In the genomic region with DNA sequence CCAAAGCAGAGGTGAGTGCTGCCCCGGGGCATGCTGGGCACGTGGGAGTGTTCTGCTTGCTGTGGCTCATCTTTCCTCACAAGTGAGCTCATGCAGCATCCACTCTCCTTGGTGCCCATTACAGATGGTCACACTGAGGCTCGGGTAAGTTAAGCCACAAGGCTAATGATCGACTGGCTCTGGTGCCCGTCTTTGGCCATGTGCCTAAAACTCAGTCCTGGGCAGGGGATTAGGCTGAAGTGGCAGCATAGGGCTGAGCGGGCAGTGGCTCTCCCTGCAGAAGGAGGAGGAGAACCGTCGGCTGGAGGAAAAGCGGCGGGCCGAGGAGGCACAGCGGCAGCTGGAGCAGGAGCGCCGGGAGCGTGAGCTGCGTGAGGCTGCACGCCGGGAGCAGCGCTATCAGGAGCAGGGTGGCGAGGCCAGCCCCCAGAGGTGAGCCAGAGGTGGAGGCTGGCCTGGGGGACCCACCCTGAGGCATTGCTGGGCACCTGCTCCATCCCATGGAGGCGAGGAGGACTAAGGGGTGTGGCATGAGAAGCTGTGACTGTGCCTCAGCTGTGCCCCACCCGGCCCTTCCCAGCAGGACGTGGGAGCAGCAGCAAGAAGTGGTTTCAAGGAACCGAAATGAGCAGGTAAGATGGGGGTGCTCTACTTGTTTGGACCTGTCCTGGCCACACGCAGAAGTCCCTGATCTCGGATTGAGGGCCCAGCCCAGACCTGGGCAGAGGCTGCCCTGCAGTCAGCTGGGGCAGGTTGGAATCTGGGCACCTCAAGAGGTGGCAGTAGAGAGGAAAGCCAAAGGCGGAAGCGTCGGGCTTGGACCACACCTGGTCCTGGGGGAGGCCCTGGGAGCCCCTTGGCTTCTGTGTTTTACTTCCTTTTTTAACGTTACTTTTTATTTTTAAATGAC, we compare ENCODE assay signal across 17 cellular contexts. TPM values are rescaled to one million over a fixed set of nuclear protein-coding genes. Genes with fewer than 3 reads are reported as not detected.
DNase-seq lines count a peak whose midpoint lies in the region; ATAC-seq, FAIRE-seq and TF ChIP-seq lines count a peak whose summit lies in the region.
"Had no signal": no experiment of that assay in that cellular context is flagged by ENCODE, and none has a peak within 500 bp of the region (broad histone marks: within the 10 kb centered on the region; RNA-seq: fewer than 3 reads in every experiment).

No MANE protein-coding gene starts in this region.

- intact Hi-C loops in left ventricle myocardium inferior (cut with micrococcal nuclease): no loop called here
- intact Hi-C loops in activated B cell treated with CpG ODN at 0.5 μM for 24 hours (cut with micrococcal nuclease): no loop called here
- intact Hi-C loops in HepG2 (cut with micrococcal nuclease; ENCODE audit: unreplicated experiment): no loop called here
- intact Hi-C loops in lower leg skin (cut with DNase I; ENCODE audit: low total_unique reads): no loop called here

- H3K4me2 ChIP-seq in HepG2 (ENCODE audit: low read depth, low read length): no peak overlapping the region

- no peak for TF ChIP-seq EP300 in HepG2 (IDR thresholded peaks at IDR 0.05; ENCODE audit: low read depth in 2 of 2, low read length in 2 of 2)
- TF ChIP-seq EP300 in HepG2 (CRISPR knock-in tag; IDR thresholded peaks at IDR 0.05; ENCODE audit: borderline replicate concordance): no peak
- TF ChIP-seq EP300 in upper lobe of left lung (IDR thresholded peaks at IDR 0.05): no peak

- no peak for TF ChIP-seq RAD21 in HepG2 (CRISPR knock-in tag; IDR thresholded peaks at IDR 0.05)

- H3K36me3 ChIP-seq in left ventricle myocardium inferior: peaks cover 73% of the 10 kb centered on the region
- H3K36me3 ChIP-seq in right atrium auricular region: peaks cover 76% of the 10 kb centered on the region
- H3K36me3 ChIP-seq in HepG2 (replicated peaks in 1 of 2; ENCODE audit: control insufficient read depth in 1 of 2, insufficient read depth in 2 of 2, low read length in 2 of 2): peaks cover 26 to 53% of the 10 kb centered on the region in 2 experiments
- peaks cover 44 to 93% (median 82%) of the 10 kb centered on the region in 4 donors for H3K36me3 ChIP-seq in upper lobe of left lung

- in situ Hi-C loops in HepG2 (cut with HindIII; ENCODE audit: extremely low pct_ligation_motif_present, low pct_unique_long_range_greater_than_20kb): no loop called here

- TF ChIP-seq POLR2A in HepG2 (IDR thresholded peaks at IDR 0.05; ENCODE audit: insufficient read depth in 1 of 2, low read depth in 2 of 2, low read length in 2 of 2): no peak
- TF ChIP-seq POLR2A in upper lobe of left lung (IDR thresholded peaks at IDR 0.05): no peak
- no peak for TF ChIP-seq POLR2A in lower leg skin (IDR thresholded peaks at IDR 0.05)

- peaks cover 90% of the 10 kb centered on the region for H3K36me3 Mint-ChIP-seq in activated B cell treated with CpG ODN at 0.5 μM for 24 hours (ENCODE audit: low read depth)

- H3K9ac ChIP-seq in HepG2 (ENCODE audit: insufficient read depth, low read depth, low read length): no peak overlapping the region

- no peaks in the 10 kb centered on the region for H3K27me3 Mint-ChIP-seq in activated B cell treated with CpG ODN at 0.5 μM for 24 hours
- H3K27me3 Mint-ChIP-seq: type B pancreatic cell had no signal

- no peak overlapping the region for H3K4me3 ChIP-seq in left ventricle myocardium inferior
- H3K4me3 ChIP-seq in right atrium auricular region: no peak overlapping the region
- H3K4me3 ChIP-seq in HepG2 (replicated peaks in 1 of 3; ENCODE audit: insufficient read depth in 1 of 3, low read depth in 2 of 3, low read length in 3 of 3): no peak overlapping the region
- H3K4me3 ChIP-seq in upper lobe of left lung: no peak overlapping the region
- H3K4me3 ChIP-seq in lower leg skin (ENCODE audit: low read depth, poor library complexity, severe bottlenecking): no peak overlapping the region
- H3K4me3 ChIP-seq: prostate gland had no signal

- no peak overlapping the region for H2AFZ ChIP-seq in HepG2 (ENCODE audit: low read length)

- CTCF ChIA-PET in activated B cell treated with CpG ODN at 0.5 μM for 24 hours (lab: Charles Lee) (no interaction called here), HepG2 (lab: Yijun Ruan, JAX; ENCODE audit: low intra/inter-chr PET ratio, low total read pairs) (no interaction called here)

- peaks cover 54% of the 10 kb centered on the region for H3K4me1 ChIP-seq in left ventricle myocardium inferior
- peaks cover 0 to 35% of the 10 kb centered on the region in 2 donors for H3K4me1 ChIP-seq in right atrium auricular region
- H3K4me1 ChIP-seq in HepG2 (ENCODE audit: insufficient read depth, low read length): peaks cover 12% of the 10 kb centered on the region
- no peaks in the 10 kb centered on the region for H3K4me1 ChIP-seq in upper lobe of left lung
- H3K4me1 ChIP-seq: prostate gland had no signal

- POLR2A ChIA-PET in activated B cell treated with CpG ODN at 0.5 μM for 24 hours (lab: Charles Lee): interaction anchor here (0.6 to 2.9 kb wide), 11 partner anchors 9 to 143 kb away, joined by 3 to 37 read pairs (median 5); a partner anchor contains a TSS
- POLR2A ChIA-PET in HepG2 (lab: Yijun Ruan, JAX): no interaction called here

- no peak for TF ChIP-seq CTCF in left ventricle myocardium inferior (IDR thresholded peaks at IDR 0.05; ENCODE audit: borderline replicate concordance)
- no peak for TF ChIP-seq CTCF in right atrium auricular region (IDR thresholded peaks at IDR 0.05)
- no peak for TF ChIP-seq CTCF in activated B cell treated with CpG ODN at 0.5 μM for 24 hours (IDR thresholded peaks at IDR 0.05)
- TF ChIP-seq CTCF in HepG2 (CRISPR knock-in tag; IDR thresholded peaks at IDR 0.05): no peak
- TF ChIP-seq CTCF in upper lobe of left lung (IDR thresholded peaks at IDR 0.05): no peak
- TF ChIP-seq CTCF in lower leg skin (IDR thresholded peaks at IDR 0.05): no peak

- H3K9me3 ChIP-seq in left ventricle myocardium inferior (replicated peaks) (no peaks in the 10 kb centered on the region), right atrium auricular region (no peaks in the 10 kb centered on the region), HepG2 (ENCODE audit: low read length) (no peaks in the 10 kb centered on the region), upper lobe of left lung (no peaks in the 10 kb centered on the region)
- H3K9me3 ChIP-seq: prostate gland had no signal

- H4K20me1 ChIP-seq in HepG2 (ENCODE audit: insufficient read depth, low read length): no peaks in the 10 kb centered on the region

- ATAC-seq in activated B cell treated with CpG ODN at 0.5 μM for 24 hours (ENCODE audit: low read depth) (peak; percentile 56), HepG2 (no peak), upper lobe of left lung (ENCODE audit: low FRiP score in 2 of 2) (no peak), HG03280 (IDR thresholded peaks at IDR 0.05; ENCODE audit: unreplicated experiment) (no peak)

- peak overlapping the region; percentile 98 for H3K27ac Mint-ChIP-seq in activated B cell treated with CpG ODN at 0.5 μM for 24 hours
- H3K27ac Mint-ChIP-seq: type B pancreatic cell had no signal

- H3K27me3 ChIP-seq in left ventricle myocardium inferior (ENCODE audit: low read depth): no peaks in the 10 kb centered on the region
- no peaks in the 10 kb centered on the region for H3K27me3 ChIP-seq in right atrium auricular region
- no peaks in the 10 kb centered on the region for H3K27me3 ChIP-seq in HepG2 (ENCODE audit: control insufficient read depth in 1 of 2, insufficient read depth in 2 of 2, low read length in 2 of 2)
- no peaks in the 10 kb centered on the region for H3K27me3 ChIP-seq in upper lobe of left lung

- peaks cover 75% of the 10 kb centered on the region for H3K4me1 Mint-ChIP-seq in activated B cell treated with CpG ODN at 0.5 μM for 24 hours

- H3K79me2 ChIP-seq in HepG2 (ENCODE audit: insufficient read depth, low read length): no peaks in the 10 kb centered on the region

- H3K9me3 Mint-ChIP-seq in activated B cell treated with CpG ODN at 0.5 μM for 24 hours: no peaks in the 10 kb centered on the region
- H3K9me3 Mint-ChIP-seq: type B pancreatic cell had no signal

- peak overlapping the region; percentile 82 for H3K4me3 Mint-ChIP-seq in activated B cell treated with CpG ODN at 0.5 μM for 24 hours
- H3K4me3 Mint-ChIP-seq: type B pancreatic cell had no signal

- no TSS peak for BruUV-seq in HepG2 (replicated peaks; lab: Mats Ljungman, UMichigan)

- DNase-seq in left ventricle myocardium inferior: peak; percentile 8
- no peak for DNase-seq in right atrium auricular region (ENCODE audit: low spot score)
- DNase-seq in activated B cell treated with CpG ODN at 0.5 μM for 24 hours: peak; percentile 44
- DNase-seq in HepG2 (ENCODE audit: low spot score): no peak
- DNase-seq in upper lobe of left lung: peak; percentile 19 to 66
- DNase-seq in lower leg skin (ENCODE audit: low spot score in 2 of 2): no peak
- DNase-seq in NOMO-1 treated with dmso at 0.1 percent for 144 hours (lab: John Stamatoyannopoulos, UW; ENCODE audit: unreplicated experiment): no peak
- DNase-seq: activated naive CD4-positive, alpha-beta T cell treated with Interleukin-2 at 50 U/mL for 16 hours; cortex of kidney; glutamatergic neuron; NCI-H2227 treated with DMSO at 0.1 percent for 48 hours had no signal

- FAIRE-seq in HepG2 (lab: Jason Lieb, UNC): no peak
- FAIRE-seq: H54 had no signal

- no peak overlapping the region for H3K27ac ChIP-seq in left ventricle myocardium inferior (replicated peaks)
- peak overlapping the region in 1 of 2 donors; percentile 6 for H3K27ac ChIP-seq in right atrium auricular region
- no peak overlapping the region for H3K27ac ChIP-seq in HepG2 (ENCODE audit: extremely low read length, insufficient read depth, low read length)
- H3K27ac ChIP-seq in upper lobe of left lung: no peak overlapping the region
- H3K27ac ChIP-seq: prostate gland, VCaP had no signal

- 97% methylated on average over 28 of the region's 30 CpGs for WGBS in HepG2 (ENCODE audit: low lambda C conversion rate)
- 92% methylated on average over 23 to 30 of the region's 30 CpGs for WGBS in upper lobe of left lung, 2 donors
- 75 to 82% methylated on average over 25 to 30 of the region's 30 CpGs for WGBS in lower leg skin, 2 donors

RNA-seq across cellular contexts. Expression of a gene that starts 7.3 kb away (rescaled TPM):
- total RNA-seq in left ventricle myocardium inferior (671 TPM), right atrium auricular region (1,000 to 10,000 TPM in 1 of 2 donors, 100 to 1,000 TPM in 1; 680 to 2,809 TPM), activated B cell treated with CpG ODN at 0.5 μM for 24 hours (1.1 and 1.2 TPM in 2 replicates), HepG2 (2016; rRNA removed; fragmentation: Illumina TruSeq; extraction: Trizol) (0.22 TPM in 1 of 2 replicates, not detected in the other), upper lobe of left lung (under 1 TPM in 4 of 6 donors, not detected in 2; 0.26 to 0.91 (median 0.75) TPM), lower leg skin (1 to 10 TPM in 3 of 4 donors, under 1 TPM in 1; 0.75 to 7.9 (median 3.6) TPM)
- not detected in 2 replicates for total RNA-seq in HepG2 (2016; cell fraction: cytosol; rRNA removed; fragmentation: Illumina TruSeq; extraction: Trizol; ENCODE audit: low read depth)
- not detected in 2 replicates for total RNA-seq in HepG2 (2016; cell fraction: insoluble cytoplasmic fraction; rRNA removed; fragmentation: Illumina TruSeq; extraction: Trizol)
- total RNA-seq in HepG2 (2016; cell fraction: membrane; rRNA removed; fragmentation: Illumina TruSeq; extraction: Trizol): not detected in 2 replicates
- total RNA-seq in HepG2 (2016; cell fraction: nucleus; rRNA removed; fragmentation: Illumina TruSeq; extraction: Trizol): not detected in 2 replicates
- 0.18 TPM in 1 of 2 replicates, not detected in the other for polyA plus RNA-seq in HepG2 (2011; rRNA removed)
- polyA plus RNA-seq in HepG2 (2011; cell fraction: cytosol; rRNA removed): 0.13 TPM in 1 of 2 replicates, not detected in the other
- polyA plus RNA-seq in HepG2 (2011; cell fraction: nucleus; rRNA removed): 1.5 and 1.9 TPM in 2 replicates
- 0.35 and 0.49 TPM in 2 replicates for polyA plus RNA-seq in HepG2 (2012)
- polyA plus RNA-seq in HepG2 (2016; cell fraction: cytosol; fragmentation: Illumina TruSeq; extraction: Trizol; ENCODE audit: low read depth): not detected in 2 replicates
- polyA plus RNA-seq in HepG2 (2016; cell fraction: insoluble cytoplasmic fraction; fragmentation: Illumina TruSeq; extraction: Trizol; ENCODE audit: low read depth): not detected in 2 replicates
- not detected in 2 replicates for polyA plus RNA-seq in HepG2 (2016; cell fraction: membrane; fragmentation: Illumina TruSeq; extraction: Trizol; ENCODE audit: low read depth)
- not detected in 2 replicates for polyA plus RNA-seq in HepG2 (2016; cell fraction: nucleus; fragmentation: Illumina TruSeq; extraction: Trizol; ENCODE audit: insufficient read depth, low read depth)
- 0.19 and 0.24 TPM in 2 replicates for polyA minus RNA-seq in HepG2 (2011; rRNA and poly(A)+ RNA removed; ENCODE audit: low replicate concordance)
- not detected in 2 replicates for polyA minus RNA-seq in HepG2 (2011; cell fraction: cytosol; rRNA and poly(A)+ RNA removed)
- polyA minus RNA-seq in HepG2 (2011; cell fraction: nucleus; rRNA and poly(A)+ RNA removed): 0.62 and 0.90 TPM in 2 replicates

RNA-seq across cellular contexts. Expression of a gene that starts 13.6 kb away (rescaled TPM):
- total RNA-seq in left ventricle myocardium inferior: 33.1 TPM
- 10 to 100 TPM; 31.4 to 66.2 TPM for total RNA-seq in right atrium auricular region
- 198 and 210 TPM in 2 replicates for total RNA-seq in activated B cell treated with CpG ODN at 0.5 μM for 24 hours
- 35.1 and 35.4 TPM in 2 replicates for total RNA-seq in HepG2 (2016; rRNA removed; fragmentation: Illumina TruSeq; extraction: Trizol)
- total RNA-seq in HepG2 (2016; cell fraction: cytosol; rRNA removed; fragmentation: Illumina TruSeq; extraction: Trizol; ENCODE audit: low read depth): 6.3 and 6.7 TPM in 2 replicates
- 30.6 and 36.6 TPM in 2 replicates for total RNA-seq in HepG2 (2016; cell fraction: insoluble cytoplasmic fraction; rRNA removed; fragmentation: Illumina TruSeq; extraction: Trizol)
- 14.7 and 15.9 TPM in 2 replicates for total RNA-seq in HepG2 (2016; cell fraction: membrane; rRNA removed; fragmentation: Illumina TruSeq; extraction: Trizol)
- 17.2 and 21.8 TPM in 2 replicates for total RNA-seq in HepG2 (2016; cell fraction: nucleus; rRNA removed; fragmentation: Illumina TruSeq; extraction: Trizol)
- 20.8 and 29.0 TPM in 2 replicates for polyA plus RNA-seq in HepG2 (2011; rRNA removed)
- polyA plus RNA-seq in HepG2 (2011; cell fraction: cytosol; rRNA removed): 15.5 and 19.5 TPM in 2 replicates
- polyA plus RNA-seq in HepG2 (2011; cell fraction: nucleus; rRNA removed): 72.9 and 82.9 TPM in 2 replicates
- 17.6 and 18.9 TPM in 2 replicates for polyA plus RNA-seq in HepG2 (2012)
- polyA plus RNA-seq in HepG2 (2016; cell fraction: cytosol; fragmentation: Illumina TruSeq; extraction: Trizol; ENCODE audit: low read depth): 5.0 and 5.7 TPM in 2 replicates
- polyA plus RNA-seq in HepG2 (2016; cell fraction: insoluble cytoplasmic fraction; fragmentation: Illumina TruSeq; extraction: Trizol; ENCODE audit: low read depth): 31.8 and 36.6 TPM in 2 replicates
- 10.1 and 10.8 TPM in 2 replicates for polyA plus RNA-seq in HepG2 (2016; cell fraction: membrane; fragmentation: Illumina TruSeq; extraction: Trizol; ENCODE audit: low read depth)
- polyA plus RNA-seq in HepG2 (2016; cell fraction: nucleus; fragmentation: Illumina TruSeq; extraction: Trizol; ENCODE audit: insufficient read depth, low read depth): 26.3 and 34.3 TPM in 2 replicates
- 51.2 and 89.6 TPM in 2 replicates for polyA minus RNA-seq in HepG2 (2011; rRNA and poly(A)+ RNA removed; ENCODE audit: low replicate concordance)
- polyA minus RNA-seq in HepG2 (2011; cell fraction: cytosol; rRNA and poly(A)+ RNA removed): 10.0 and 13.2 TPM in 2 replicates
- polyA minus RNA-seq in HepG2 (2011; cell fraction: nucleus; rRNA and poly(A)+ RNA removed): 31.3 and 34.3 TPM in 2 replicates
- total RNA-seq in upper lobe of left lung: 100 to 1,000 TPM in 5 of 6 donors, 10 to 100 TPM in 1; 81.8 to 169 (median 130) TPM
- 100 to 1,000 TPM in 3 of 4 donors, 10 to 100 TPM in 1; 81.3 to 122 (median 106) TPM for total RNA-seq in lower leg skin

RNA-seq across cellular contexts. Expression of a gene that starts 24.2 kb away (rescaled TPM):
- total RNA-seq in left ventricle myocardium inferior: 12.4 TPM
- total RNA-seq in right atrium auricular region: 10 to 100 TPM; 18.5 to 31.3 TPM
- total RNA-seq in activated B cell treated with CpG ODN at 0.5 μM for 24 hours: 53.0 and 69.7 TPM in 2 replicates
- total RNA-seq in HepG2 (2016; rRNA removed; fragmentation: Illumina TruSeq; extraction: Trizol): 2.4 and 5.2 TPM in 2 replicates
- 1.4 and 2.1 TPM in 2 replicates for total RNA-seq in HepG2 (2016; cell fraction: cytosol; rRNA removed; fragmentation: Illumina TruSeq; extraction: Trizol; ENCODE audit: low read depth)
- total RNA-seq in HepG2 (2016; cell fraction: insoluble cytoplasmic fraction; rRNA removed; fragmentation: Illumina TruSeq; extraction: Trizol): 2.6 and 4.6 TPM in 2 replicates
- total RNA-seq in HepG2 (2016; cell fraction: membrane; rRNA removed; fragmentation: Illumina TruSeq; extraction: Trizol): 2.7 and 2.8 TPM in 2 replicates
- total RNA-seq in HepG2 (2016; cell fraction: nucleus; rRNA removed; fragmentation: Illumina TruSeq; extraction: Trizol): 7.3 and 9.5 TPM in 2 replicates
- polyA plus RNA-seq in HepG2 (2011; rRNA removed): 5.4 and 6.6 TPM in 2 replicates
- 2.2 and 3.1 TPM in 2 replicates for polyA plus RNA-seq in HepG2 (2011; cell fraction: cytosol; rRNA removed)
- 30.4 and 31.3 TPM in 2 replicates for polyA plus RNA-seq in HepG2 (2011; cell fraction: nucleus; rRNA removed)
- 4.0 and 4.2 TPM in 2 replicates for polyA plus RNA-seq in HepG2 (2012)
- polyA plus RNA-seq in HepG2 (2016; cell fraction: cytosol; fragmentation: Illumina TruSeq; extraction: Trizol; ENCODE audit: low read depth): 1.0 and 1.4 TPM in 2 replicates
- 1.9 and 2.4 TPM in 2 replicates for polyA plus RNA-seq in HepG2 (2016; cell fraction: insoluble cytoplasmic fraction; fragmentation: Illumina TruSeq; extraction: Trizol; ENCODE audit: low read depth)
- polyA plus RNA-seq in HepG2 (2016; cell fraction: membrane; fragmentation: Illumina TruSeq; extraction: Trizol; ENCODE audit: low read depth): 1.9 and 2.2 TPM in 2 replicates
- polyA plus RNA-seq in HepG2 (2016; cell fraction: nucleus; fragmentation: Illumina TruSeq; extraction: Trizol; ENCODE audit: insufficient read depth, low read depth): 20.1 and 20.6 TPM in 2 replicates
- 11.8 and 14.8 TPM in 2 replicates for polyA minus RNA-seq in HepG2 (2011; rRNA and poly(A)+ RNA removed; ENCODE audit: low replicate concordance)
- 3.9 and 5.2 TPM in 2 replicates for polyA minus RNA-seq in HepG2 (2011; cell fraction: cytosol; rRNA and poly(A)+ RNA removed)
- 17.9 and 18.9 TPM in 2 replicates for polyA minus RNA-seq in HepG2 (2011; cell fraction: nucleus; rRNA and poly(A)+ RNA removed)
- 100 to 1,000 TPM in 1 of 6 donors, 10 to 100 TPM in 5; 17.3 to 178 (median 37.1) TPM for total RNA-seq in upper lobe of left lung
- 100 to 1,000 TPM in 1 of 4 donors, 10 to 100 TPM in 3; 31.0 to 110 (median 43.6) TPM for total RNA-seq in lower leg skin

RNA-seq across cellular contexts. Expression of a gene that starts 46.0 kb away (rescaled TPM):
- total RNA-seq in left ventricle myocardium inferior (20.5 TPM), right atrium auricular region (100 to 1,000 TPM in 1 of 2 donors, 10 to 100 TPM in 1; 84.4 to 193 TPM), activated B cell treated with CpG ODN at 0.5 μM for 24 hours (17.4 and 21.7 TPM in 2 replicates), HepG2 (2016; rRNA removed; fragmentation: Illumina TruSeq; extraction: Trizol) (0.22 TPM in 1 of 2 replicates, not detected in the other), upper lobe of left lung (100 to 1,000 TPM in 2 of 6 donors, 10 to 100 TPM in 4; 34.1 to 241 (median 92.7) TPM), lower leg skin (100 to 1,000 TPM in 1 of 4 donors, 10 to 100 TPM in 3; 52.6 to 134 (median 54.6) TPM)
- total RNA-seq in HepG2 (2016; cell fraction: cytosol; rRNA removed; fragmentation: Illumina TruSeq; extraction: Trizol; ENCODE audit: low read depth): not detected in 2 replicates
- total RNA-seq in HepG2 (2016; cell fraction: insoluble cytoplasmic fraction; rRNA removed; fragmentation: Illumina TruSeq; extraction: Trizol): 0.04 TPM in 1 of 2 replicates, not detected in the other
- total RNA-seq in HepG2 (2016; cell fraction: membrane; rRNA removed; fragmentation: Illumina TruSeq; extraction: Trizol): not detected in 2 replicates
- not detected in 2 replicates for total RNA-seq in HepG2 (2016; cell fraction: nucleus; rRNA removed; fragmentation: Illumina TruSeq; extraction: Trizol)
- 0.55 and 0.81 TPM in 2 replicates for polyA plus RNA-seq in HepG2 (2011; rRNA removed)
- polyA plus RNA-seq in HepG2 (2011; cell fraction: cytosol; rRNA removed): 0.15 and 0.27 TPM in 2 replicates
- polyA plus RNA-seq in HepG2 (2011; cell fraction: nucleus; rRNA removed): 6.7 and 6.8 TPM in 2 replicates
- polyA plus RNA-seq in HepG2 (2012): 0.96 and 1.3 TPM in 2 replicates
- polyA plus RNA-seq in HepG2 (2016; cell fraction: cytosol; fragmentation: Illumina TruSeq; extraction: Trizol; ENCODE audit: low read depth): not detected in 2 replicates
- not detected in 2 replicates for polyA plus RNA-seq in HepG2 (2016; cell fraction: insoluble cytoplasmic fraction; fragmentation: Illumina TruSeq; extraction: Trizol; ENCODE audit: low read depth)
- not detected in 2 replicates for polyA plus RNA-seq in HepG2 (2016; cell fraction: membrane; fragmentation: Illumina TruSeq; extraction: Trizol; ENCODE audit: low read depth)
- 0.29 and 0.89 TPM in 2 replicates for polyA plus RNA-seq in HepG2 (2016; cell fraction: nucleus; fragmentation: Illumina TruSeq; extraction: Trizol; ENCODE audit: insufficient read depth, low read depth)
- polyA minus RNA-seq in HepG2 (2011; rRNA and poly(A)+ RNA removed; ENCODE audit: low replicate concordance): 0.14 TPM in 1 of 2 replicates, not detected in the other
- 0.18 and 0.79 TPM in 2 replicates for polyA minus RNA-seq in HepG2 (2011; cell fraction: cytosol; rRNA and poly(A)+ RNA removed)
- polyA minus RNA-seq in HepG2 (2011; cell fraction: nucleus; rRNA and poly(A)+ RNA removed): 0.37 and 0.64 TPM in 2 replicates
- total RNA-seq: M059J had no signal

Comparison
In these comparisons a context has a peak if more than half of its experiments do, and no peak if none do; other contexts are left out.
1. DNase-seq: peak in left ventricle myocardium inferior (single experiment), activated B cell treated with CpG ODN at 0.5 μM for 24 hours (single experiment) and upper lobe of left lung (2 of 2); none in right atrium auricular region (single experiment), HepG2 (single experiment), lower leg skin (0 of 2) and NOMO-1 treated with dmso at 0.1 percent for 144 hours (single experiment).
2. RNA of a gene that starts 7.3 kb away (total RNA-seq): 680 to 2,809 TPM in right atrium auricular region and 671 TPM in left ventricle myocardium inferior (single experiment); 0.75 to 7.9 TPM in lower leg skin, 1.1 to 1.2 TPM in activated B cell treated with CpG ODN at 0.5 μM for 24 hours, 0.26 to 0.91 TPM in upper lobe of left lung and 0.22 TPM in HepG2; every median in the first group is over 10 times any median in the second.